ENCODE assay signal across 7 cellular contexts in the genomic region with DNA sequence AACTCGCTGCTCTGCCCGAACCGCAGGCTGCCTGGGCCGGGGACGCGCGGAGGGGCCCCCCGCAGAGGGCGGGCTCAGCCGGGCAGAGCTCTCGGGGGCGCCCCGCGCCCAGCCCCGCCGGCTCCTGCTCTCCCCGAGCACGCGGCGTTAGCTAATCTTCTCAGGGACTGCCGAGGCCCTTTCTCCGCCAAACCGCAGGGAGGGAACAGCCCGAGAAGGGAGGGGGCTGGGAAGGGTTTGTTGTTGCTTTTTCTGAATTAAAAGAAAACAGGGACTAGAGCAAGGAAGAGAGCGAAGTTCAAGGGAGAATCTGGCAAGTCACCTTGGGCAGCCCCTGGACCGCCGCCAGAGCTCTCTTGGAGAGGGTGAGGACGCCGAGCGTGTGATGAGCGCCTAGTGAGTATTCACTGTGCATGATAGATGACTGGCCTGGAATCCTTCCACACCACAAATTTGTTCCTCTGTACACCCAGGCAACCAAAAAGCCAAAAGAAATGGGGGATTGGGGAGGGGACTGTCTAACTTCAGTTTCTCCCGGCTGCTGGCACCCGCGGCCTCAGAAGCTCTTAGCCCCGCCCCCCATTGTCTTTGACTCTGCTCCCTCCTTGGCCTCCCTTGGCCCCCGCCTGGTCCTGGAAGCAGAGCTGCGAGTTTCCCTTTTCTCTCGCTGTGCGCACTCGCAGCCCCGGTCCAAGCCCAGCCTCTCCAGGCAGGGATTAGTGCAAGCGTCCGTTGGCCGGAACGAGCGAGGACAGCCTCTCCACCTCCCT. TPM values are rescaled to one million over a fixed set of nuclear protein-coding genes. Genes with fewer than 3 reads are reported as not detected.
DNase-seq lines count a peak whose midpoint lies in the region; ATAC-seq and FAIRE-seq lines count a peak whose summit lies in the region.

No MANE protein-coding gene starts in this region.

- peak overlapping the region; percentile 21 for H3K4me3 Mint-ChIP-seq in activated CD4-positive, alpha-beta T cell treated with anti-CD3 and anti-CD28 coated beads, Interleukin-2, amount 10 ng/mL, durations not matched to agents 7 days and 5 days

- no peak for DNase-seq in activated CD4-positive, alpha-beta T cell treated with anti-CD3 and anti-CD28 coated beads, Interleukin-2, amount 10 ng/mL, durations not matched to agents 7 days and 5 days
- peak; percentile 12 to 85 for DNase-seq in lung microvascular endothelial cell (ENCODE audit: low read depth in 2 of 2)
- DNase-seq in stimulated activated naive CD4-positive, alpha-beta T cell treated with Interleukin-2 at 50 U/mL for 16 hours (lab: John Stamatoyannopoulos, UW) = peak; percentile 29
- DNase-seq in HPDE6-E6E7 (ENCODE audit: extremely low spot score) = no peak

- peaks cover 24% of the 10 kb centered on the region for H3K27me3 ChIP-seq in HUES6 (ENCODE audit: control insufficient read depth, insufficient read depth, low read length)

- H3K4me3 ChIP-seq in HUES6 (ENCODE audit: low read depth, low read length) = peak overlapping the region; percentile 73

- FAIRE-seq in endometrium (lab: Jason Lieb, UNC) = peak; percentile 15

- POLR2A ChIA-PET in activated CD4-positive, alpha-beta T cell treated with anti-CD3 and anti-CD28 coated beads, Interleukin-2, amount 10 ng/mL, durations not matched to agents 7 days and 5 days (lab: Charles Lee) = no interaction called here

- no peak overlapping the region for H3K27ac Mint-ChIP-seq in activated CD4-positive, alpha-beta T cell treated with anti-CD3 and anti-CD28 coated beads, Interleukin-2, amount 10 ng/mL, durations not matched to agents 7 days and 5 days

- peak overlapping the region; percentile 52 for H3K9ac ChIP-seq in HUES6 (ENCODE audit: low read length)

- no peaks in the 10 kb centered on the region for H3K36me3 Mint-ChIP-seq in activated CD4-positive, alpha-beta T cell treated with anti-CD3 and anti-CD28 coated beads, Interleukin-2, amount 10 ng/mL, durations not matched to agents 7 days and 5 days (ENCODE audit: low read depth)

- CTCF ChIA-PET in activated CD4-positive, alpha-beta T cell treated with anti-CD3 and anti-CD28 coated beads, Interleukin-2, amount 10 ng/mL, durations not matched to agents 7 days and 5 days (lab: Charles Lee) = interaction anchor here (1.5 to 2.1 kb wide), 2 partner anchors 9 to 226 kb away, joined by 4 to 10 read pairs; no protein-coding TSS in a partner anchor

- H3K4me1 ChIP-seq in HUES6 (ENCODE audit: control insufficient read depth, insufficient read depth, low read length) = peaks cover 10% of the 10 kb centered on the region

- H3K27me3 Mint-ChIP-seq in activated CD4-positive, alpha-beta T cell treated with anti-CD3 and anti-CD28 coated beads, Interleukin-2, amount 10 ng/mL, durations not matched to agents 7 days and 5 days = peaks cover 65% of the 10 kb centered on the region

- ATAC-seq in GM18502 (IDR thresholded peaks at IDR 0.05; ENCODE audit: poor library complexity, unreplicated experiment) = peak; percentile 73

- H3K27ac ChIP-seq in HUES6 (ENCODE audit: low read depth, low read length) = no peak overlapping the region

- H3K9me3 ChIP-seq in HUES6 (ENCODE audit: control insufficient read depth, insufficient read depth, low read depth, low read length) = no peaks in the 10 kb centered on the region

- peaks cover 15% of the 10 kb centered on the region for H3K4me1 Mint-ChIP-seq in activated CD4-positive, alpha-beta T cell treated with anti-CD3 and anti-CD28 coated beads, Interleukin-2, amount 10 ng/mL, durations not matched to agents 7 days and 5 days

- H3K9me3 Mint-ChIP-seq in activated CD4-positive, alpha-beta T cell treated with anti-CD3 and anti-CD28 coated beads, Interleukin-2, amount 10 ng/mL, durations not matched to agents 7 days and 5 days = no peaks in the 10 kb centered on the region

- no peaks in the 10 kb centered on the region for H3K36me3 ChIP-seq in HUES6 (ENCODE audit: control insufficient read depth, insufficient read depth, low read length)

RNA-seq across cellular contexts. Expression of a gene that starts 19.7 kb away (rescaled TPM):
- total RNA-seq in activated CD4-positive, alpha-beta T cell treated with anti-CD3 and anti-CD28 coated beads, Interleukin-2, amount 10 ng/mL, durations not matched to agents 7 days and 5 days = not detected
- total RNA-seq in lung microvascular endothelial cell = not detected in 2 replicates

Comparison
In these comparisons a context has a peak if more than half of its experiments do, and no peak if none do; other contexts are left out.
1. DNase-seq: peak in lung microvascular endothelial cell (2 of 2) and stimulated activated naive CD4-positive, alpha-beta T cell treated with Interleukin-2 at 50 U/mL for 16 hours (single experiment); none in activated CD4-positive, alpha-beta T cell treated with anti-CD3 and anti-CD28 coated beads, Interleukin-2, amount 10 ng/mL, durations not matched to agents 7 days and 5 days (single experiment) and HPDE6-E6E7 (single experiment).